11 cellular contexts compared by ENCODE assay signal in the genomic region with DNA sequence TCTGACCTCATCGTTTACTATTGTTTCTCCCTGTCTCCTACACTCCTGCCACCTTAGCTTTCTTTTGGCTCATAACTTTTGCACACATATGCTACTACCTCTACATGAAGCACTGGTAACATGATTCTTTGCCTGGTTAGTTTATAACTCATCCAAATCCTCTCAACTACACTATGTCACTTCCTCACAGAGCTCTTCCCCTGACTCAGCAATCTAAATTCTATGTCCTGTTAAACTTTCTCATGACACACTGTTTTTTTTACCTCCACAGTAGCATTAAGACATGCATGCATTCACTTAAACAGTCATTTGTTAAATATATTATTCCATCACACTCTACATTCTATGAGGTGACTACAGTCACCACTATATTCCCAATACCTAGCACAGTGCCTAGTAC. TPM values are rescaled to one million over a fixed set of nuclear protein-coding genes. Genes with fewer than 3 reads are reported as not detected.
DNase-seq lines count a peak whose midpoint lies in the region; ATAC-seq and TF ChIP-seq lines count a peak whose summit lies in the region.
"Had no signal": no experiment of that assay in that cellular context is flagged by ENCODE, and none has a peak within 500 bp of the region (broad histone marks: within the 10 kb centered on the region; RNA-seq: fewer than 3 reads in every experiment).

No MANE protein-coding gene starts in this region.

- H3K9me3 ChIP-seq in HEK293 (ENCODE audit: control insufficient read depth, insufficient read depth, low read depth, low read length) = no peaks in the 10 kb centered on the region
- no peaks in the 10 kb centered on the region for H3K9me3 ChIP-seq in tibial artery

- no peaks in the 10 kb centered on the region for H3K27me3 Mint-ChIP-seq in activated naive CD8-positive, alpha-beta T cell treated with anti-CD3 and anti-CD28 coated beads, Interleukin-2, amount 10 ng/mL, durations not matched to agents 7 days and 5 days

- CTCF ChIA-PET in AG04449 (lab: Yijun Ruan, JAX) = interaction anchor here (1.0 to 1.8 kb wide), 3 partner anchors 14 to 132 kb away, joined by 3 to 5 read pairs (median 4); no protein-coding TSS in a partner anchor
- CTCF ChIA-PET in HEK293 (lab: Yijun Ruan, JAX) = interaction anchor here (0.6 kb wide), 2 partner anchors 13 to 52 kb away, joined by 3 to 5 read pairs; no protein-coding TSS in a partner anchor

- H3K4me1 Mint-ChIP-seq in activated naive CD8-positive, alpha-beta T cell treated with anti-CD3 and anti-CD28 coated beads, Interleukin-2, amount 10 ng/mL, durations not matched to agents 7 days and 5 days = peaks cover 5% of the 10 kb centered on the region

- no peak overlapping the region for H3K4me3 ChIP-seq in AG04449 (ENCODE audit: low read depth, low read length)
- no peak overlapping the region for H3K4me3 ChIP-seq in HEK293 (ENCODE audit: low read depth, low read length)
- no peak overlapping the region for H3K4me3 ChIP-seq in tibial artery

- no peak for TF ChIP-seq CTCF in AG04449 (IDR thresholded peaks at IDR 0.05; ENCODE audit: insufficient read depth, low read length, missing control alignments)
- no peak for TF ChIP-seq CTCF in HEK293 (tag by site-specific recombination; IDR thresholded peaks at IDR 0.05)
- no peak for TF ChIP-seq CTCF in tibial artery (IDR thresholded peaks at IDR 0.05)

- H3K36me3 Mint-ChIP-seq in activated naive CD8-positive, alpha-beta T cell treated with anti-CD3 and anti-CD28 coated beads, Interleukin-2, amount 10 ng/mL, durations not matched to agents 7 days and 5 days = peaks cover 10% of the 10 kb centered on the region
- H3K36me3 Mint-ChIP-seq: natural killer cell had no signal

- DNase-seq in AG04449 (ENCODE audit: low read depth, low spot score) (peak; percentile 62), hepatic stellate cell (ENCODE audit: low spot score) (peak; percentile 70), NCI-H1105 (lab: John Stamatoyannopoulos, UW) (no peak), tibial artery (no peak), HK-2 (ENCODE audit: unreplicated experiment) (no peak)
- no peak for DNase-seq in activated naive CD8-positive, alpha-beta T cell treated with anti-CD3 and anti-CD28 coated beads, Interleukin-2, amount 10 ng/mL, durations not matched to agents 7 days and 5 days
- DNase-seq: activated CD4-positive, alpha-beta T cell treated with anti-CD3 and anti-CD28 coated beads, Interleukin-2, amount 50 U/mL, for 48 hours; natural killer cell; NCI-H82 had no signal

- H3K27me3 ChIP-seq in tibial artery = no peaks in the 10 kb centered on the region

- H3K9me3 Mint-ChIP-seq in activated naive CD8-positive, alpha-beta T cell treated with anti-CD3 and anti-CD28 coated beads, Interleukin-2, amount 10 ng/mL, durations not matched to agents 7 days and 5 days = no peaks in the 10 kb centered on the region
- H3K9me3 Mint-ChIP-seq: natural killer cell had no signal

- peaks cover 7% of the 10 kb centered on the region; the same call in 1 of the 2 replicates for H3K4me1 ChIP-seq in HEK293 (ENCODE audit: control insufficient read depth, insufficient read depth, low read length)
- peaks cover 0 to 60% (median 16%) of the 10 kb centered on the region in 4 donors for H3K4me1 ChIP-seq in tibial artery

- H3K36me3 ChIP-seq in HEK293 (ENCODE audit: control insufficient read depth in 2 of 2, insufficient read depth in 1 of 2, low read length in 2 of 2) = peaks cover 0 to 21% of the 10 kb centered on the region in 2 experiments; a peak in 2 of 3 replicates
- H3K36me3 ChIP-seq in tibial artery = no peaks in the 10 kb centered on the region

- intact Hi-C loops in tibial artery (cut with DNase I; ENCODE audit: low total_unique reads) = no loop called here

- no peak overlapping the region for H3K4me3 Mint-ChIP-seq in activated naive CD8-positive, alpha-beta T cell treated with anti-CD3 and anti-CD28 coated beads, Interleukin-2, amount 10 ng/mL, durations not matched to agents 7 days and 5 days
- H3K4me3 Mint-ChIP-seq: natural killer cell had no signal

- ATAC-seq in activated naive CD8-positive, alpha-beta T cell treated with anti-CD3 and anti-CD28 coated beads, Interleukin-2, amount 10 ng/mL, durations not matched to agents 7 days and 5 days (ENCODE audit: low read depth) = peak; percentile 39
- ATAC-seq in GM21737 (IDR thresholded peaks at IDR 0.05; ENCODE audit: unreplicated experiment) = no peak
- ATAC-seq: natural killer cell had no signal

- H3K27ac ChIP-seq in HEK293 (ENCODE audit: extremely low read depth, low read depth, low read length) (no peak overlapping the region), tibial artery (no peak overlapping the region)

- POLR2A ChIA-PET in AG04449 (lab: Yijun Ruan, JAX) = interaction anchor here (0.5 to 1.5 kb wide), 3 partner anchors 17 to 94 kb away, joined by 3 to 7 read pairs (median 4); a partner anchor contains a TSS
- POLR2A ChIA-PET in HEK293 (lab: Yijun Ruan, JAX) = no interaction called here
- POLR2A ChIA-PET in activated naive CD8-positive, alpha-beta T cell treated with anti-CD3 and anti-CD28 coated beads, Interleukin-2, amount 10 ng/mL, durations not matched to agents 7 days and 5 days (lab: Charles Lee) = no interaction called here

- H3K27ac Mint-ChIP-seq in activated naive CD8-positive, alpha-beta T cell treated with anti-CD3 and anti-CD28 coated beads, Interleukin-2, amount 10 ng/mL, durations not matched to agents 7 days and 5 days = no peak overlapping the region

TF ChIP-seq in HEK293, 187 proteins besides CTCF, POLR2A, EP300 and RAD21 (continues in another document):
- TF ChIP-seq ZBTB17 (tag by site-specific recombination; IDR thresholded peaks at IDR 0.05) (peak; percentile 10; the same call in 1 of the 2 replicates), SP7 (tag by site-specific recombination; IDR thresholded peaks at IDR 0.05) (no peak), ZSCAN16 (tag by site-specific recombination; IDR thresholded peaks at IDR 0.05) (no peak), ZNF23 (tag by site-specific recombination; IDR thresholded peaks at IDR 0.05; ENCODE audit: borderline replicate concordance) (no peak), ZNF560 (tag by site-specific recombination; IDR thresholded peaks at IDR 0.05; ENCODE audit: borderline replicate concordance) (no peak), GLIS1 (tag by site-specific recombination; IDR thresholded peaks at IDR 0.05) (peak; percentile 91), ZNF433 (tag by site-specific recombination; IDR thresholded peaks at IDR 0.05; ENCODE audit: low read depth) (no peak), ZNF76 (tag by site-specific recombination; IDR thresholded peaks at IDR 0.05; ENCODE audit: borderline replicate concordance, low read depth) (no peak), ZXDB (tag by site-specific recombination; IDR thresholded peaks at IDR 0.05) (0 out of 2 replicates have a peak, but pooled peaks have one; percentile 28), ZNF311 (tag by site-specific recombination; IDR thresholded peaks at IDR 0.05; ENCODE audit: borderline replicate concordance) (no peak), ZNF596 (tag by site-specific recombination; IDR thresholded peaks at IDR 0.05) (no peak), ZNF223 (tag by site-specific recombination; IDR thresholded peaks at IDR 0.05) (no peak), ZSCAN30 (tag by site-specific recombination; IDR thresholded peaks at IDR 0.05) (no peak), OSR2 (tag by site-specific recombination; IDR thresholded peaks at IDR 0.05) (peak; percentile 55), ZNF248 (tag by site-specific recombination; IDR thresholded peaks at IDR 0.05) (no peak)
- TF ChIP-seq, protein P1, sequence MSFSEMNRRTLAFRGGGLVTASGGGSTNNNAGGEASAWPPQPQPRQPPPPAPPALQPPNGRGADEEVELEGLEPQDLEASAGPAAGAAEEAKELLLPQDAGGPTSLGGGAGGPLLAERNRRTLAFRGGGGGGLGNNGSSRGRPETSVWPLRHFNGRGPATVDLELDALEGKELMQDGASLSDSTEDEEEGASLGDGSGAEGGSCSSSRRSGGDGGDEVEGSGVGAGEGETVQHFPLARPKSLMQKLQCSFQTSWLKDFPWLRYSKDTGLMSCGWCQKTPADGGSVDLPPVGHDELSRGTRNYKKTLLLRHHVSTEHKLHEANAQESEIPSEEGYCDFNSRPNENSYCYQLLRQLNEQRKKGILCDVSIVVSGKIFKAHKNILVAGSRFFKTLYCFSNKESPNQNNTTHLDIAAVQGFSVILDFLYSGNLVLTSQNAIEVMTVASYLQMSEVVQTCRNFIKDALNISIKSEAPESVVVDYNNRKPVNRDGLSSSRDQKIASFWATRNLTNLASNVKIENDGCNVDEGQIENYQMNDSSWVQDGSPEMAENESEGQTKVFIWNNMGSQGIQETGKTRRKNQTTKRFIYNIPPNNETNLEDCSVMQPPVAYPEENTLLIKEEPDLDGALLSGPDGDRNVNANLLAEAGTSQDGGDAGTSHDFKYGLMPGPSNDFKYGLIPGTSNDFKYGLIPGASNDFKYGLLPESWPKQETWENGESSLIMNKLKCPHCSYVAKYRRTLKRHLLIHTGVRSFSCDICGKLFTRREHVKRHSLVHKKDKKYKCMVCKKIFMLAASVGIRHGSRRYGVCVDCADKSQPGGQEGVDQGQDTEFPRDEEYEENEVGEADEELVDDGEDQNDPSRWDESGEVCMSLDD (tag by site-specific recombination; IDR thresholded peaks at IDR 0.05) = no peak
- TF ChIP-seq, protein P2, sequence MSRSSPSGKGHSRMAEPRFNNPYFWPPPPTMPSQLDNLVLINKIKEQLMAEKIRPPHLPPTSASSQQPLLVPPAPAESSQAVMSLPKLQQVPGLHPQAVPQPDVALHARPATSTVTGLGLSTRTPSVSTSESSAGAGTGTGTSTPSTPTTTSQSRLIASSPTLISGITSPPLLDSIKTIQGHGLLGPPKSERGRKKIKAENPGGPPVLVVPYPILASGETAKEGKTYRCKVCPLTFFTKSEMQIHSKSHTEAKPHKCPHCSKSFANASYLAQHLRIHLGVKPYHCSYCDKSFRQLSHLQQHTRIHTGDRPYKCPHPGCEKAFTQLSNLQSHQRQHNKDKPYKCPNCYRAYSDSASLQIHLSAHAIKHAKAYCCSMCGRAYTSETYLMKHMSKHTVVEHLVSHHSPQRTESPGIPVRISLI (tag by site-specific recombination; IDR thresholded peaks at IDR 0.05) = 0 out of 2 replicates have a peak, but pooled peaks have one; percentile 41
- TF ChIP-seq, protein P3, sequence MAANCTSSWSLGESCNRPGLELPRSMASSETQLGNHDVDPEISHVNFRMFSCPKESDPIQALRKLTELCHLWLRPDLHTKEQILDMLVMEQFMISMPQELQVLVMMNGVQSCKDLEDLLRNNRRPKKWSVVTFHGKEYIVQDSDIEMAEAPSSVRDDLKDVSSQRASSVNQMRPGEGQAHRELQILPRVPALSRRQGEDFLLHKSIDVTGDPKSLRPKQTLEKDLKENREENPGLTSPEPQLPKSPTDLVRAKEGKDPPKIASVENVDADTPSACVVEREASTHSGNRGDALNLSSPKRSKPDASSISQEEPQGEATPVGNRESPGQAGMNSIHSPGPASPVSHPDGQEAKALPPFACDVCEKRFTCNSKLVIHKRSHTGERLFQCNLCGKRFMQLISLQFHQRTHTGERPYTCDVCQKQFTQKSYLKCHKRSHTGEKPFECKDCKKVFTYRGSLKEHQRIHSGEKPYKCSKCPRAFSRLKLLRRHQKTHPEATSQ (tag by site-specific recombination; IDR thresholded peaks at IDR 0.05) = no peak

RNA-seq across cellular contexts. Expression of a gene that starts 19.7 kb away (rescaled TPM):
- 10 to 100 TPM; 29.8 to 32.9 TPM for total RNA-seq in activated naive CD8-positive, alpha-beta T cell treated with anti-CD3 and anti-CD28 coated beads, Interleukin-2, amount 10 ng/mL, durations not matched to agents 7 days and 5 days

Comparison
In these comparisons a context has a peak if more than half of its experiments do, and no peak if none do; other contexts are left out.
1. DNase-seq: peak in AG04449 (single experiment) and hepatic stellate cell (single experiment); none in activated naive CD8-positive, alpha-beta T cell treated with anti-CD3 and anti-CD28 coated beads, Interleukin-2, amount 10 ng/mL, durations not matched to agents 7 days and 5 days (single experiment), NCI-H1105 (single experiment), tibial artery (0 of 2) and HK-2 (single experiment).